In the genomic region with DNA sequence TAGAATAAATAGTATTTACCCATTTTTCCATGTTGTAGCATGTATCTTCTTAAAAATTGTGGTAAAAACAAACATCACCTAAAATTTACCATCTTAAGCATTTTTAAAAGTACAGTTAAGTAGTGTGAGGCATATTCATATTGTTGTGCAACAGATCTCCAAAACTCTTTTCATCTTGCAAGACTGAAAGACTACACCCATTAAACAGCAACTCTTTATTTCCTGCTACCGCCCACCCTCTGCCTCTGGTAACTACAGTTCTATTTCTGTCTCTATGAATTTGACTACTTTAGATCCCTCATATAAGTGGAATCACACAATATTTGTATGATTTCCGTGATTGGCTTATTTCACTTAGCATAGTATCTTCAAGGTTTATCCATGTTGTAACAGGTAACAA, we compare ENCODE assay signal across 17 cellular contexts. TPM values are rescaled to one million over a fixed set of nuclear protein-coding genes. Genes with fewer than 3 reads are reported as not detected.
DNase-seq lines count a peak whose midpoint lies in the region; ATAC-seq lines count a peak whose summit lies in the region.
"Had no signal": no experiment of that assay in that cellular context is flagged by ENCODE, and none has a peak within 500 bp of the region (broad histone marks: within the 10 kb centered on the region; RNA-seq: fewer than 3 reads in every experiment).

No MANE protein-coding gene starts in this region.

- ATAC-seq in HG02852 (IDR thresholded peaks at IDR 0.05; ENCODE audit: unreplicated experiment) (peak; percentile 73), HG03520 (IDR thresholded peaks at IDR 0.05; ENCODE audit: unreplicated experiment) (no peak)
- ATAC-seq in naive thymus-derived CD8-positive, alpha-beta T cell: peak; percentile 77 to 78
- ATAC-seq: right lobe of liver, upper lobe of right lung had no signal

- POLR2A ChIA-PET in activated CD4-positive, alpha-beta memory T cell treated with anti-CD3 and anti-CD28 coated beads for 36 hours (lab: Charles Lee): no interaction called here
- POLR2A ChIA-PET in activated CD4-positive, alpha-beta memory T cell treated with anti-CD3 and anti-CD28 coated beads, Interleukin-2, amount 10 ng/mL, durations not matched to agents 7 days and 5 days (lab: Charles Lee): no interaction called here
- POLR2A ChIA-PET in naive thymus-derived CD8-positive, alpha-beta T cell (lab: Charles Lee): no interaction called here

- intact Hi-C loops in activated CD4-positive, alpha-beta memory T cell treated with anti-CD3 and anti-CD28 coated beads for 36 hours (cut with micrococcal nuclease): no loop called here

- DNase-seq in activated CD4-positive, alpha-beta memory T cell treated with anti-CD3 and anti-CD28 coated beads for 36 hours: peak; percentile 27
- DNase-seq in activated CD4-positive, alpha-beta memory T cell treated with anti-CD3 and anti-CD28 coated beads, Interleukin-2, amount 10 ng/mL, durations not matched to agents 7 days and 5 days: no peak
- DNase-seq in dedifferentiated amniotic fluid mesenchymal stem cell (ENCODE audit: extremely low spot score) (peak; percentile 43), DMS79 treated with DMSO at 0.1 percent for 48 hours (lab: John Stamatoyannopoulos, UW) (no peak), islet precursor cell (no peak)
- DNase-seq in naive thymus-derived CD8-positive, alpha-beta T cell: peak in 3 of 10 donors; percentile 15 to 40 (median 39)
- DNase-seq: activated gamma-delta T cell treated with Interleukin-2 at 50 U/mL for 16 hours; effector CD8-positive, alpha-beta T cell; glutamatergic neuron; KG1; NCI-H1105; NCI-H2171; right lobe of liver; stimulated activated CD4-positive, alpha-beta T cell treated with anti-CD3 and anti-CD28 coated beads, Interleukin-4, amount 100 ng/mL, for 1 hour; upper lobe of right lung had no signal

- no peaks in the 10 kb centered on the region for H3K9me3 Mint-ChIP-seq in activated CD4-positive, alpha-beta memory T cell treated with anti-CD3 and anti-CD28 coated beads for 36 hours
- H3K9me3 Mint-ChIP-seq in activated CD4-positive, alpha-beta memory T cell treated with anti-CD3 and anti-CD28 coated beads, Interleukin-2, amount 10 ng/mL, durations not matched to agents 7 days and 5 days: no peaks in the 10 kb centered on the region
- H3K9me3 Mint-ChIP-seq in naive thymus-derived CD8-positive, alpha-beta T cell: no peaks in the 10 kb centered on the region

- no peaks in the 10 kb centered on the region for H3K36me3 Mint-ChIP-seq in activated CD4-positive, alpha-beta memory T cell treated with anti-CD3 and anti-CD28 coated beads for 36 hours
- no peaks in the 10 kb centered on the region for H3K36me3 Mint-ChIP-seq in activated CD4-positive, alpha-beta memory T cell treated with anti-CD3 and anti-CD28 coated beads, Interleukin-2, amount 10 ng/mL, durations not matched to agents 7 days and 5 days (ENCODE audit: low read depth)
- H3K36me3 Mint-ChIP-seq in naive thymus-derived CD8-positive, alpha-beta T cell: no peaks in the 10 kb centered on the region

- peaks cover 6% of the 10 kb centered on the region for H3K4me1 Mint-ChIP-seq in activated CD4-positive, alpha-beta memory T cell treated with anti-CD3 and anti-CD28 coated beads for 36 hours (ENCODE audit: low read depth)
- peaks cover 5% of the 10 kb centered on the region for H3K4me1 Mint-ChIP-seq in activated CD4-positive, alpha-beta memory T cell treated with anti-CD3 and anti-CD28 coated beads, Interleukin-2, amount 10 ng/mL, durations not matched to agents 7 days and 5 days
- H3K4me1 Mint-ChIP-seq in naive thymus-derived CD8-positive, alpha-beta T cell: peaks cover 9 to 23% (median 13%) of the 10 kb centered on the region in 4 donors

- no peaks in the 10 kb centered on the region for H3K27me3 Mint-ChIP-seq in activated CD4-positive, alpha-beta memory T cell treated with anti-CD3 and anti-CD28 coated beads for 36 hours
- H3K27me3 Mint-ChIP-seq in activated CD4-positive, alpha-beta memory T cell treated with anti-CD3 and anti-CD28 coated beads, Interleukin-2, amount 10 ng/mL, durations not matched to agents 7 days and 5 days: peaks cover 1% of the 10 kb centered on the region
- peaks cover 0 to 2% (median 0%) of the 10 kb centered on the region in 5 donors for H3K27me3 Mint-ChIP-seq in naive thymus-derived CD8-positive, alpha-beta T cell

- CTCF ChIA-PET in activated CD4-positive, alpha-beta memory T cell treated with anti-CD3 and anti-CD28 coated beads for 36 hours (lab: Charles Lee): interaction anchor here (1.2 to 1.6 kb wide), 2 partner anchors 256 to 339 kb away, joined by 3 read pairs; no protein-coding TSS in a partner anchor
- CTCF ChIA-PET in activated CD4-positive, alpha-beta memory T cell treated with anti-CD3 and anti-CD28 coated beads, Interleukin-2, amount 10 ng/mL, durations not matched to agents 7 days and 5 days (lab: Charles Lee): no interaction called here

- no peak overlapping the region for H3K4me3 Mint-ChIP-seq in activated CD4-positive, alpha-beta memory T cell treated with anti-CD3 and anti-CD28 coated beads for 36 hours
- H3K4me3 Mint-ChIP-seq in activated CD4-positive, alpha-beta memory T cell treated with anti-CD3 and anti-CD28 coated beads, Interleukin-2, amount 10 ng/mL, durations not matched to agents 7 days and 5 days: no peak overlapping the region
- peak overlapping the region in 8 of 10 donors; percentile 2 to 72 (median 34) for H3K4me3 Mint-ChIP-seq in naive thymus-derived CD8-positive, alpha-beta T cell

- no peak overlapping the region for H3K27ac Mint-ChIP-seq in activated CD4-positive, alpha-beta memory T cell treated with anti-CD3 and anti-CD28 coated beads for 36 hours
- no peak overlapping the region for H3K27ac Mint-ChIP-seq in activated CD4-positive, alpha-beta memory T cell treated with anti-CD3 and anti-CD28 coated beads, Interleukin-2, amount 10 ng/mL, durations not matched to agents 7 days and 5 days
- H3K27ac Mint-ChIP-seq in naive thymus-derived CD8-positive, alpha-beta T cell: peak overlapping the region in 7 of 10 donors; percentile 1 to 76 (median 23)

RNA-seq across cellular contexts. Expression of a gene that starts 40.0 kb away (rescaled TPM):
- 1 to 10 TPM; 3.3 to 3.4 TPM for total RNA-seq in activated CD4-positive, alpha-beta memory T cell treated with anti-CD3 and anti-CD28 coated beads for 36 hours
- total RNA-seq in activated CD4-positive, alpha-beta memory T cell treated with anti-CD3 and anti-CD28 coated beads, Interleukin-2, amount 10 ng/mL, durations not matched to agents 7 days and 5 days: 1 to 10 TPM; 2.8 to 3.4 TPM
- total RNA-seq in naive thymus-derived CD8-positive, alpha-beta T cell: 10 to 100 TPM; 10.9 to 12.7 TPM
- 1 to 10 TPM; 1.8 to 4.0 (median 3.2) TPM for polyA plus RNA-seq in naive thymus-derived CD8-positive, alpha-beta T cell

Comparison
In these comparisons a context has a peak if more than half of its experiments do, and no peak if none do; other contexts are left out.
1. DNase-seq: peak in activated CD4-positive, alpha-beta memory T cell treated with anti-CD3 and anti-CD28 coated beads for 36 hours (single experiment) and dedifferentiated amniotic fluid mesenchymal stem cell (single experiment); none in activated CD4-positive, alpha-beta memory T cell treated with anti-CD3 and anti-CD28 coated beads, Interleukin-2, amount 10 ng/mL, durations not matched to agents 7 days and 5 days (single experiment), DMS79 treated with DMSO at 0.1 percent for 48 hours (single experiment) and islet precursor cell (single experiment).
2. H3K27ac Mint-ChIP-seq: peak in naive thymus-derived CD8-positive, alpha-beta T cell (7 of 10); none in activated CD4-positive, alpha-beta memory T cell treated with anti-CD3 and anti-CD28 coated beads for 36 hours (single experiment) and activated CD4-positive, alpha-beta memory T cell treated with anti-CD3 and anti-CD28 coated beads, Interleukin-2, amount 10 ng/mL, durations not matched to agents 7 days and 5 days (single experiment).
3. H3K4me3 Mint-ChIP-seq: peak in naive thymus-derived CD8-positive, alpha-beta T cell (8 of 10); none in activated CD4-positive, alpha-beta memory T cell treated with anti-CD3 and anti-CD28 coated beads for 36 hours (single experiment) and activated CD4-positive, alpha-beta memory T cell treated with anti-CD3 and anti-CD28 coated beads, Interleukin-2, amount 10 ng/mL, durations not matched to agents 7 days and 5 days (single experiment).